8 cellular contexts compared by ENCODE assay signal in genomic region chr7:33243319-33243881, GRCh38.
DNase-seq lines count a peak whose midpoint lies in the region; ATAC-seq, FAIRE-seq and TF ChIP-seq lines count a peak whose summit lies in the region.

No MANE protein-coding gene starts in this region.

- H3K9me3 ChIP-seq in OCI-LY1 (ENCODE audit: low read length): no peaks in the 10 kb centered on the region

- H3K4me1 Mint-ChIP-seq in Calu3 (ENCODE audit: low read depth, unreplicated experiment): no peaks in the 10 kb centered on the region
- peaks cover 5% of the 10 kb centered on the region for H3K4me1 Mint-ChIP-seq in nephron progenitor cell

- no peaks in the 10 kb centered on the region for H4K20me1 ChIP-seq in OCI-LY1 (ENCODE audit: insufficient read depth, low read length)

- H3K36me3 Mint-ChIP-seq in Calu3 (ENCODE audit: insufficient read depth, unreplicated experiment) (no peaks in the 10 kb centered on the region), nephron progenitor cell (ENCODE audit: low read depth) (no peaks in the 10 kb centered on the region)

- H3K4me1 ChIP-seq in OCI-LY1 (ENCODE audit: insufficient read depth, low read length, severe bottlenecking): no peaks in the 10 kb centered on the region

- H3K27ac Mint-ChIP-seq in Calu3 (ENCODE audit: unreplicated experiment) (no peak overlapping the region), nephron progenitor cell (no peak overlapping the region)

- no peak overlapping the region for H2AFZ ChIP-seq in OCI-LY1 (ENCODE audit: low read length)

- H3K4me3 Mint-ChIP-seq in Calu3 (ENCODE audit: low read depth, unreplicated experiment) (no peak overlapping the region), nephron progenitor cell (no peak overlapping the region)

- H3K4me2 ChIP-seq in OCI-LY1 (ENCODE audit: low read length): no peak overlapping the region

- H3K27me3 ChIP-seq in OCI-LY1 (ENCODE audit: insufficient read depth, low read length): no peaks in the 10 kb centered on the region

- intact Hi-C loops in Calu3 (cut with micrococcal nuclease; ENCODE audit: unreplicated experiment): loop anchor here (1.0 to 10.0 kb wide), 8 partner anchors 91 to 921 kb away; no protein-coding TSS in a partner anchor

- H3K9me2 ChIP-seq in OCI-LY1 (ENCODE audit: low read depth, low read length): no peaks in the 10 kb centered on the region

- ATAC-seq in GM18867 (IDR thresholded peaks at IDR 0.05; ENCODE audit: unreplicated experiment) (no peak), GM19023 (IDR thresholded peaks at IDR 0.05; ENCODE audit: unreplicated experiment) (no peak)

- no TSS peak for BruUV-seq in Calu3 (replicated peaks; lab: Mats Ljungman, UMichigan)

- no peak overlapping the region for H3K27ac ChIP-seq in OCI-LY1 (ENCODE audit: low read depth, low read length, poor library complexity, severe bottlenecking)

- no peaks in the 10 kb centered on the region for H3K79me2 ChIP-seq in OCI-LY1 (ENCODE audit: insufficient read depth, low read length)

- TF ChIP-seq CTCF in Calu3 (IDR thresholded peaks at IDR 0.05; ENCODE audit: unreplicated experiment): peak; percentile 79
- TF ChIP-seq CTCF in OCI-LY1 (IDR thresholded peaks at IDR 0.05; ENCODE audit: low read length): peak; percentile 79
- TF ChIP-seq CTCF in nephron progenitor cell (IDR thresholded peaks at IDR 0.05): peak; percentile 72

- DNase-seq in Calu3 (peak; percentile 15), HuH-7 (ENCODE audit: low spot score) (peak; percentile 16), nephron progenitor cell (peak; percentile 11)
- no peak for DNase-seq in effector CD8-positive, alpha-beta T cell (lab: John Stamatoyannopoulos, UW)

- H3F3A ChIP-seq in OCI-LY1 (ENCODE audit: insufficient read depth, low read length): no peaks in the 10 kb centered on the region

- H3K27me3 Mint-ChIP-seq in Calu3 (ENCODE audit: unreplicated experiment) (no peaks in the 10 kb centered on the region), nephron progenitor cell (ENCODE audit: low read depth, poor library complexity) (no peaks in the 10 kb centered on the region)

- H3K9me3 Mint-ChIP-seq in Calu3 (ENCODE audit: low read depth, unreplicated experiment) (no peaks in the 10 kb centered on the region), nephron progenitor cell (no peaks in the 10 kb centered on the region)

- H3K36me3 ChIP-seq in OCI-LY1 (ENCODE audit: insufficient read depth, low read length): no peaks in the 10 kb centered on the region

- CTCF ChIA-PET in Calu3 (lab: Charles Lee): interaction anchor here (0.5 to 1.6 kb wide), 6 partner anchors 15 to 689 kb away, joined by 3 to 19 read pairs (median 4); no protein-coding TSS in a partner anchor

- FAIRE-seq in endometrium (lab: Jason Lieb, UNC): peak; percentile 82

- no peak overlapping the region for H3K9ac ChIP-seq in OCI-LY1 (ENCODE audit: low read length)

- H3K4me3 ChIP-seq in OCI-LY1 (ENCODE audit: low read depth, low read length, poor library complexity, severe bottlenecking): no peak overlapping the region
